Comparison of ENCODE assay signal across 3 cellular contexts in genomic region chr7:23014681-23015080, GRCh38.
TF ChIP-seq lines count a peak whose summit lies in the region.

No MANE protein-coding gene starts in this region.

TF ChIP-seq in SK-N-SH, 30 proteins besides CTCF, POLR2A, EP300 and RAD21 (continued from another document):
- TF ChIP-seq CHD2 (IDR thresholded peaks at IDR 0.05; ENCODE audit: low read length, partially characterized antibody) (no peak), ELF1 (IDR thresholded peaks at IDR 0.05) (no peak), TAF1 (IDR thresholded peaks at IDR 0.05; ENCODE audit: borderline replicate concordance, low read depth, low read length) (no peak), RFX5 (IDR thresholded peaks at IDR 0.05; ENCODE audit: low read length) (no peak), EZH2phosphoT487 (IDR thresholded peaks at IDR 0.05; ENCODE audit: borderline replicate concordance, low read depth) (no peak), MEF2A (IDR thresholded peaks at IDR 0.05; ENCODE audit: borderline replicate concordance, low read depth) (no peak)

TF ChIP-seq in SK-N-SH treated with all-trans-retinoic acid at 6 μM for 48 hours, 23 proteins besides CTCF, POLR2A, EP300 and RAD21 (continued from another document):
- TF ChIP-seq, protein P1, sequence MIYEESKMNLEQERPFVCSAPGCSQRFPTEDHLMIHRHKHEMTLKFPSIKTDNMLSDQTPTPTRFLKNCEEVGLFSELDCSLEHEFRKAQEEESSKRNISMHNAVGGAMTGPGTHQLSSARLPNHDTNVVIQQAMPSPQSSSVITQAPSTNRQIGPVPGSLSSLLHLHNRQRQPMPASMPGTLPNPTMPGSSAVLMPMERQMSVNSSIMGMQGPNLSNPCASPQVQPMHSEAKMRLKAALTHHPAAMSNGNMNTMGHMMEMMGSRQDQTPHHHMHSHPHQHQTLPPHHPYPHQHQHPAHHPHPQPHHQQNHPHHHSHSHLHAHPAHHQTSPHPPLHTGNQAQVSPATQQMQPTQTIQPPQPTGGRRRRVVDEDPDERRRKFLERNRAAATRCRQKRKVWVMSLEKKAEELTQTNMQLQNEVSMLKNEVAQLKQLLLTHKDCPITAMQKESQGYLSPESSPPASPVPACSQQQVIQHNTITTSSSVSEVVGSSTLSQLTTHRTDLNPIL (CRISPR knock-in tag; IDR thresholded peaks at IDR 0.05; ENCODE audit: low read depth): no peak
- TF ChIP-seq TSHZ2 (CRISPR knock-in tag; IDR thresholded peaks at IDR 0.05) (no peak), ZNF565 (CRISPR knock-in tag; conservative IDR thresholded peaks at IDR 0.05; ENCODE audit: low read depth) (no peak), RARB (CRISPR knock-in tag; IDR thresholded peaks at IDR 0.05) (no peak), POU6F1 (CRISPR knock-in tag; IDR thresholded peaks at IDR 0.05; ENCODE audit: borderline replicate concordance, low read depth) (no peak), BACH2 (CRISPR knock-in tag; IDR thresholded peaks at IDR 0.05; ENCODE audit: borderline replicate concordance) (no peak), GLIS3 (CRISPR knock-in tag; IDR thresholded peaks at IDR 0.05) (no peak), ARNTL (CRISPR knock-in tag; IDR thresholded peaks at IDR 0.05; ENCODE audit: borderline replicate concordance, low read depth) (no peak), ZNF70 (CRISPR knock-in tag; IDR thresholded peaks at IDR 0.05) (no peak), TCF4 (CRISPR knock-in tag; IDR thresholded peaks at IDR 0.05; ENCODE audit: borderline replicate concordance) (no peak), PATZ1 (CRISPR knock-in tag; IDR thresholded peaks at IDR 0.05; ENCODE audit: borderline replicate concordance) (no peak)
- TF ChIP-seq, protein P2, sequence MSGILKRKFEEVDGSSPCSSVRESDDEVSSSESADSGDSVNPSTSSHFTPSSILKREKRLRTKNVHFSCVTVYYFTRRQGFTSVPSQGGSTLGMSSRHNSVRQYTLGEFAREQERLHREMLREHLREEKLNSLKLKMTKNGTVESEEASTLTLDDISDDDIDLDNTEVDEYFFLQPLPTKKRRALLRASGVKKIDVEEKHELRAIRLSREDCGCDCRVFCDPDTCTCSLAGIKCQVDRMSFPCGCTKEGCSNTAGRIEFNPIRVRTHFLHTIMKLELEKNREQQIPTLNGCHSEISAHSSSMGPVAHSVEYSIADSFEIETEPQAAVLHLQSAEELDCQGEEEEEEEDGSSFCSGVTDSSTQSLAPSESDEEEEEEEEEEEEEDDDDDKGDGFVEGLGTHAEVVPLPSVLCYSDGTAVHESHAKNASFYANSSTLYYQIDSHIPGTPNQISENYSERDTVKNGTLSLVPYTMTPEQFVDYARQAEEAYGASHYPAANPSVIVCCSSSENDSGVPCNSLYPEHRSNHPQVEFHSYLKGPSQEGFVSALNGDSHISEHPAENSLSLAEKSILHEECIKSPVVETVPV (CRISPR knock-in tag; IDR thresholded peaks at IDR 0.05): no peak

TF ChIP-seq in K562, 482 proteins besides CTCF, POLR2A, EP300 and RAD21 (continued from another document):
- TF ChIP-seq CREB1 (IDR thresholded peaks at IDR 0.05) (no peak), CREB1 (CRISPR knock-in tag; IDR thresholded peaks at IDR 0.05) (no peak), NFRKB (IDR thresholded peaks at IDR 0.05; ENCODE audit: low read depth) (0 out of 2 replicates have a peak, but pooled peaks have one; percentile 23), KLF1 (tag; IDR thresholded peaks at IDR 0.05) (no peak), NCOA6 (IDR thresholded peaks at IDR 0.05) (0 out of 2 replicates have a peak, but pooled peaks have one; percentile 15), ZNF592 (IDR thresholded peaks at IDR 0.05) (0 out of 2 replicates have a peak, but pooled peaks have one; percentile 37), ZNF644 (tag; IDR thresholded peaks at IDR 0.05; ENCODE audit: low read depth) (0 out of 2 replicates have a peak, but pooled peaks have one; percentile 38), FOXA1 (IDR thresholded peaks at IDR 0.05; ENCODE audit: borderline replicate concordance) (no peak), ZNF407 (IDR thresholded peaks at IDR 0.05; ENCODE audit: low read depth) (no peak), HNRNPH1 (optimal IDR thresholded peaks at IDR 0.05; ENCODE audit: low read depth, low read length) (no peak)
- TF ChIP-seq, protein P3, sequence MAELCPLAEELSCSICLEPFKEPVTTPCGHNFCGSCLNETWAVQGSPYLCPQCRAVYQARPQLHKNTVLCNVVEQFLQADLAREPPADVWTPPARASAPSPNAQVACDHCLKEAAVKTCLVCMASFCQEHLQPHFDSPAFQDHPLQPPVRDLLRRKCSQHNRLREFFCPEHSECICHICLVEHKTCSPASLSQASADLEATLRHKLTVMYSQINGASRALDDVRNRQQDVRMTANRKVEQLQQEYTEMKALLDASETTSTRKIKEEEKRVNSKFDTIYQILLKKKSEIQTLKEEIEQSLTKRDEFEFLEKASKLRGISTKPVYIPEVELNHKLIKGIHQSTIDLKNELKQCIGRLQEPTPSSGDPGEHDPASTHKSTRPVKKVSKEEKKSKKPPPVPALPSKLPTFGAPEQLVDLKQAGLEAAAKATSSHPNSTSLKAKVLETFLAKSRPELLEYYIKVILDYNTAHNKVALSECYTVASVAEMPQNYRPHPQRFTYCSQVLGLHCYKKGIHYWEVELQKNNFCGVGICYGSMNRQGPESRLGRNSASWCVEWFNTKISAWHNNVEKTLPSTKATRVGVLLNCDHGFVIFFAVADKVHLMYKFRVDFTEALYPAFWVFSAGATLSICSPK (IDR thresholded peaks at IDR 0.05; ENCODE audit: borderline replicate concordance): no peak
- TF ChIP-seq, protein P4, sequence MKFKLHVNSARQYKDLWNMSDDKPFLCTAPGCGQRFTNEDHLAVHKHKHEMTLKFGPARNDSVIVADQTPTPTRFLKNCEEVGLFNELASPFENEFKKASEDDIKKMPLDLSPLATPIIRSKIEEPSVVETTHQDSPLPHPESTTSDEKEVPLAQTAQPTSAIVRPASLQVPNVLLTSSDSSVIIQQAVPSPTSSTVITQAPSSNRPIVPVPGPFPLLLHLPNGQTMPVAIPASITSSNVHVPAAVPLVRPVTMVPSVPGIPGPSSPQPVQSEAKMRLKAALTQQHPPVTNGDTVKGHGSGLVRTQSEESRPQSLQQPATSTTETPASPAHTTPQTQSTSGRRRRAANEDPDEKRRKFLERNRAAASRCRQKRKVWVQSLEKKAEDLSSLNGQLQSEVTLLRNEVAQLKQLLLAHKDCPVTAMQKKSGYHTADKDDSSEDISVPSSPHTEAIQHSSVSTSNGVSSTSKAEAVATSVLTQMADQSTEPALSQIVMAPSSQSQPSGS (CRISPR knock-in tag; IDR thresholded peaks at IDR 0.05): no peak
- TF ChIP-seq, protein P5, sequence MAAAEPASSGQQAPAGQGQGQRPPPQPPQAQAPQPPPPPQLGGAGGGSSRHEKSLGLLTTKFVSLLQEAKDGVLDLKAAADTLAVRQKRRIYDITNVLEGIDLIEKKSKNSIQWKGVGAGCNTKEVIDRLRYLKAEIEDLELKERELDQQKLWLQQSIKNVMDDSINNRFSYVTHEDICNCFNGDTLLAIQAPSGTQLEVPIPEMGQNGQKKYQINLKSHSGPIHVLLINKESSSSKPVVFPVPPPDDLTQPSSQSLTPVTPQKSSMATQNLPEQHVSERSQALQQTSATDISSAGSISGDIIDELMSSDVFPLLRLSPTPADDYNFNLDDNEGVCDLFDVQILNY (CRISPR knock-in tag; IDR thresholded peaks at IDR 0.05): no peak
